Comparison of ENCODE assay signal across 3 cellular contexts in the genomic region with DNA sequence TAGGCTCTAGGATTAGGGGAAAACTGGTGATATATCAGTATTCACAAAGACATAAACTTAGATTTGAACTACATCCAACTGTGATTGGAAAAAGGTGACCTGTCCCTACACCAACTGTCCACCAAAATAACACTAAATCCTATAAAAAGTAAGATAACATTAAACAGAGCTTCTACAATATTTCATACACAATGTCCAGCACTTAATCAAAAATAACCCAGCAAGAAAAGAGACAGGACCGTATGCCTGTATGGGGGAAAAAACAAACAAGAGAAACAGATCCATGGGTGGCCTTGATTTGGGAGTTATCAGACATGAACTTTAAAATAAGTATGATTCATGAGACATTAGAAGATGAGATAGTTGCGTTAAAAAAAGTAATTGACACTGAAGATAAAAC.
"Had no signal": no experiment of that assay in that cellular context is flagged by ENCODE, and none has a peak within 500 bp of the region (broad histone marks: within the 10 kb centered on the region; RNA-seq: fewer than 3 reads in every experiment).

No MANE protein-coding gene starts in this region.

- DNase-seq: GDM1, GF-D8 had no signal

- H3K4me3 ChIP-seq: GM12878 had no signal
